In the genomic region with DNA sequence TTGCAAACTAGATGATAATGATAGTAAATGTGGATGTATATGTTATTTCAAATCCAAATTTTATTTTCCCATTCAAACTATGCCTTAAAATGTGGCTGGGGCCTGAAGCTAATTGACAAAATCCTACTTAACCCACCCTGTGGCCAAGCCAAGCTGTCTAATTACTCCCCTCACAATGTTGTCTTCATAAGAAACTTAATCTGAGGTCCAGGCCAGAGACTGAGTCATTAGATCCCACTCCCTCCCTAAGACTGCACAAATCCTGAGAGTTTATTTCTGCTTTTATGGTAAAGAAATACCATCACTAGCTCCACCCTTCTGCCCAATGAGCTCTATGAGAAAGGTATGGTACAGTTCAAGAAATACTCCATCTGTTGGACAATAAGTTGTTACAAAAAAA, we compare ENCODE assay signal across 19 cellular contexts. TPM values are rescaled to one million over a fixed set of nuclear protein-coding genes. Genes with fewer than 3 reads are reported as not detected.
DNase-seq lines count a peak whose midpoint lies in the region; ATAC-seq and TF ChIP-seq lines count a peak whose summit lies in the region.
"Had no signal": no experiment of that assay in that cellular context is flagged by ENCODE, and none has a peak within 500 bp of the region (broad histone marks: within the 10 kb centered on the region; RNA-seq: fewer than 3 reads in every experiment).

No MANE protein-coding gene starts in this region.

- H3K36me3 ChIP-seq in Caco-2 (ENCODE audit: control insufficient read depth, insufficient read depth, low read length) (no peaks in the 10 kb centered on the region), thyroid gland (no peaks in the 10 kb centered on the region)

- CTCF ChIA-PET in Caco-2 (lab: Charles Lee), result interaction anchor here (1.3 kb wide), 1 partner anchor 16 kb away, joined by 4 read pairs; no protein-coding TSS in a partner anchor

- POLR2A ChIA-PET in Caco-2 (lab: Charles Lee), result no interaction called here

- H3K27ac Mint-ChIP-seq in Caco-2 (ENCODE audit: unreplicated experiment) (peak overlapping the region; percentile 77), mesothelial cell of epicardium (peak overlapping the region; percentile 92)
- no peak overlapping the region for H3K27ac Mint-ChIP-seq in activated naive CD8-positive, alpha-beta T cell treated with anti-CD3 and anti-CD28 coated beads, Interleukin-2, amount 50 U/mL, for 24 hours
- H3K27ac Mint-ChIP-seq: B cell; CD4-positive, alpha-beta memory T cell; IgD-negative memory B cell had no signal

- DNase-seq in Caco-2 (no peak), NCI-H69 (lab: John Stamatoyannopoulos, UW) (peak; percentile 46), mesothelial cell of epicardium (ENCODE audit: low spot score in 2 of 2, unreplicated experiment in 2 of 2) (no peak), hippocampal formation (lab: John Stamatoyannopoulos, UW) (no peak), thyroid gland (no peak)
- no peak for DNase-seq in activated CD8-positive, alpha-beta memory T cell treated with anti-CD3 and anti-CD28 coated beads for 24 hours
- no peak for DNase-seq in activated naive CD8-positive, alpha-beta T cell treated with anti-CD3 and anti-CD28 coated beads, Interleukin-2, amount 50 U/mL, for 24 hours
- DNase-seq: CD4-positive, alpha-beta memory T cell; GF-D8; H7; SHP77 had no signal

- intact Hi-C loops in Caco-2 (cut with micrococcal nuclease; ENCODE audit: unreplicated experiment) (loop anchor here (2.0 to 10.0 kb wide), 2 partner anchors 67 to 637 kb away; no protein-coding TSS in a partner anchor), thyroid gland (cut with DNase I) (no loop called here)

- H3K4me1 Mint-ChIP-seq in Caco-2 (ENCODE audit: low read depth, unreplicated experiment) (peaks cover 8% of the 10 kb centered on the region), mesothelial cell of epicardium (peaks cover 86% of the 10 kb centered on the region)
- no peaks in the 10 kb centered on the region for H3K4me1 Mint-ChIP-seq in activated naive CD8-positive, alpha-beta T cell treated with anti-CD3 and anti-CD28 coated beads, Interleukin-2, amount 50 U/mL, for 24 hours
- H3K4me1 Mint-ChIP-seq: B cell; CD4-positive, alpha-beta memory T cell; IgD-negative memory B cell had no signal

- no peak for TF ChIP-seq POLR2A in thyroid gland (IDR thresholded peaks at IDR 0.05)

- no peaks in the 10 kb centered on the region for H3K9me3 ChIP-seq in Caco-2
- H3K9me3 ChIP-seq in thyroid gland, result no peaks in the 10 kb centered on the region

- no peaks in the 10 kb centered on the region for H3K36me3 Mint-ChIP-seq in Caco-2 (ENCODE audit: insufficient read depth, unreplicated experiment)
- no peaks in the 10 kb centered on the region for H3K36me3 Mint-ChIP-seq in mesothelial cell of epicardium
- H3K36me3 Mint-ChIP-seq in activated naive CD8-positive, alpha-beta T cell treated with anti-CD3 and anti-CD28 coated beads, Interleukin-2, amount 50 U/mL, for 24 hours (ENCODE audit: low read depth), result no peaks in the 10 kb centered on the region
- H3K36me3 Mint-ChIP-seq: CD4-positive, alpha-beta memory T cell; IgD-negative memory B cell had no signal

- H3K4me3 ChIP-seq in Caco-2 (ENCODE audit: low read depth, low read length), result no peak overlapping the region
- H3K4me3 ChIP-seq in thyroid gland (replicated peaks in 1 of 3), result no peak overlapping the region

- H3K4me3 Mint-ChIP-seq in Caco-2 (ENCODE audit: unreplicated experiment) (no peak overlapping the region), mesothelial cell of epicardium (no peak overlapping the region)
- H3K4me3 Mint-ChIP-seq in activated naive CD8-positive, alpha-beta T cell treated with anti-CD3 and anti-CD28 coated beads, Interleukin-2, amount 50 U/mL, for 24 hours, result no peak overlapping the region
- H3K4me3 Mint-ChIP-seq: B cell; CD4-positive, alpha-beta memory T cell; IgD-negative memory B cell had no signal

- H3K27me3 Mint-ChIP-seq in Caco-2 (ENCODE audit: insufficient read depth, unreplicated experiment) (no peaks in the 10 kb centered on the region), mesothelial cell of epicardium (ENCODE audit: low read depth) (no peaks in the 10 kb centered on the region)
- H3K27me3 Mint-ChIP-seq in activated naive CD8-positive, alpha-beta T cell treated with anti-CD3 and anti-CD28 coated beads, Interleukin-2, amount 50 U/mL, for 24 hours, result peaks cover 3% of the 10 kb centered on the region

- TF ChIP-seq CTCF in Caco-2 (IDR thresholded peaks at IDR 0.05; ENCODE audit: insufficient read depth in 1 of 2, low read depth in 1 of 2, low read length in 1 of 2, severe bottlenecking in 1 of 2, unreplicated experiment in 1 of 2) (no peak), mesothelial cell of epicardium (IDR thresholded peaks at IDR 0.05; ENCODE audit: unreplicated experiment) (no peak), thyroid gland (IDR thresholded peaks at IDR 0.05) (no peak)

- BruUV-seq in Caco-2 (replicated peaks; lab: Mats Ljungman, UMichigan), result no TSS peak

- no peaks in the 10 kb centered on the region for H3K9me3 Mint-ChIP-seq in Caco-2 (ENCODE audit: unreplicated experiment)
- no peaks in the 10 kb centered on the region for H3K9me3 Mint-ChIP-seq in mesothelial cell of epicardium
- H3K9me3 Mint-ChIP-seq in activated naive CD8-positive, alpha-beta T cell treated with anti-CD3 and anti-CD28 coated beads, Interleukin-2, amount 50 U/mL, for 24 hours, result no peaks in the 10 kb centered on the region
- H3K9me3 Mint-ChIP-seq: CD4-positive, alpha-beta memory T cell; IgD-negative memory B cell had no signal

- H3K27me3 ChIP-seq in Caco-2 (replicated peaks; ENCODE audit: control insufficient read depth, insufficient read depth, low read length) (no peaks in the 10 kb centered on the region), thyroid gland (no peaks in the 10 kb centered on the region)

- H3K27ac ChIP-seq in thyroid gland, result no peak overlapping the region

- H3K4me1 ChIP-seq in Caco-2 (peaks cover 65% of the 10 kb centered on the region), thyroid gland (no peaks in the 10 kb centered on the region)

- ATAC-seq in GM18868 (IDR thresholded peaks at IDR 0.05; ENCODE audit: unreplicated experiment), result peak; percentile 22
- ATAC-seq in activated naive CD8-positive, alpha-beta T cell treated with anti-CD3 and anti-CD28 coated beads, Interleukin-2, amount 50 U/mL, for 24 hours, result no peak
- ATAC-seq: SK-N-SH treated with all-trans-retinoic acid at 6 μM for 48 hours had no signal

RNA-seq across cellular contexts. Expression of a gene that starts 16.5 kb away (rescaled TPM):
- 2.7 and 2.9 TPM in 2 replicates for total RNA-seq in Caco-2 (2022)
- 2.7 to 3.5 TPM (median 3.1 TPM) in 3 replicates for total RNA-seq in mesothelial cell of epicardium
- total RNA-seq in thyroid gland, result not detected
- total RNA-seq: B cell; CD4-positive, alpha-beta memory T cell; Daoy; HT1080; NCI-H460; T-helper 1 cell treated with Interleukin-12 subunit alpha and Interleukin-12 subunit beta and Interleukin-4 antibody, amounts not matched to agents 30 ng/mL and 1 ng/mL, for 36 hours had no signal
